ENCODE assay signal across 7 cellular contexts in the genomic region with DNA sequence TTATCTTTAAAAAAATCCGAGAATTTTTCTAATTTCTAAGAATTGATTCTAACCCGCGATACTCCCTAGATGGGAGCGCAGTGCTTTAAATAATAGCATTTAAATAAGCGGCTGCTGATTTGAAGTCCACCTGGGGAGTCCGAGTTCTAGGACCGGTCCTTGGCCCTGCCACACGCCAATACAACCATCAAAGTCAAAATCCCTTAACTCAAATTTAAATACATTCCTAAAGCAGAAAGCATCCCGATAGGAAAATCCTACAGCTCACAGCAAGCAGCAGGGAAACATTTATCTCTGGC. TPM values are rescaled to one million over a fixed set of nuclear protein-coding genes. Genes with fewer than 3 reads are reported as not detected.
A peak's percentile ranks its signal among the peaks of the same experiment; 100 is the strongest.
DNase-seq lines count a peak whose midpoint lies in the region; ATAC-seq and TF ChIP-seq lines count a peak whose summit lies in the region.

No MANE protein-coding gene starts in this region.

- ATAC-seq in activated B cell treated with CpG ODN at 0.5 μM for 24 hours (ENCODE audit: low read depth) = no peak
- ATAC-seq in stimulated activated naive B cell treated with anti-CD40 and anti-IgM and Interleukin-4, amounts not matched to agents 10 μg/mL and 1 μg/mL and 100 μg/mL, for 72 hours (replicated peaks) = no peak
- no peak for ATAC-seq in HG03135 (IDR thresholded peaks at IDR 0.05; ENCODE audit: unreplicated experiment)

- CTCF ChIA-PET in activated B cell treated with CpG ODN at 0.5 μM for 24 hours (lab: Charles Lee) = interaction anchor here (0.7 to 1.7 kb wide), 4 partner anchors 9 to 155 kb away, joined by 3 to 5 read pairs (median 3); a partner anchor contains a TSS

- H3K9me3 ChIP-seq in HAP-1 = no peaks in the 10 kb centered on the region
- H3K9me3 ChIP-seq in iPS DF 6.9 (ENCODE audit: control insufficient read depth, insufficient read depth, low read length) = no peaks in the 10 kb centered on the region

- H3K4me1 ChIP-seq in HAP-1 (peaks cover 24% of the 10 kb centered on the region), iPS DF 6.9 (ENCODE audit: control insufficient read depth, insufficient read depth, low read length) (peaks cover 1% of the 10 kb centered on the region; the same call in 1 of the 2 replicates)

- H3K27me3 ChIP-seq in HAP-1 (ENCODE audit: low read depth) = no peaks in the 10 kb centered on the region
- H3K27me3 ChIP-seq in iPS DF 6.9 (ENCODE audit: control insufficient read depth, insufficient read depth, low read length) = no peaks in the 10 kb centered on the region

- DNase-seq in HAP-1 (ENCODE audit: low spot score in 2 of 2) (no peak), activated B cell treated with CpG ODN at 0.5 μM for 24 hours (peak; percentile 17), iPS DF 6.9 (ENCODE audit: low read depth, low spot score) (peak; percentile 5), putamen (ENCODE audit: low spot score) (no peak), retina (no peak)
- DNase-seq in stimulated activated naive B cell treated with anti-CD40 and anti-IgM and Interleukin-4, amounts not matched to agents 10 μg/mL and 1 μg/mL and 100 μg/mL, for 72 hours = no peak

- H3K36me3 Mint-ChIP-seq in activated B cell treated with CpG ODN at 0.5 μM for 24 hours (ENCODE audit: low read depth) = peaks cover 5% of the 10 kb centered on the region
- H3K36me3 Mint-ChIP-seq in stimulated activated naive B cell treated with anti-CD40 and anti-IgM and Interleukin-4, amounts not matched to agents 10 μg/mL and 1 μg/mL and 100 μg/mL, for 72 hours = no peaks in the 10 kb centered on the region

- POLR2A ChIA-PET in activated B cell treated with CpG ODN at 0.5 μM for 24 hours (lab: Charles Lee) = interaction anchor here (0.7 to 1.3 kb wide), 3 partner anchors 36 to 238 kb away, joined by 3 to 8 read pairs (median 4); a partner anchor contains a TSS

- peak overlapping the region; percentile 91 for H3K27ac Mint-ChIP-seq in activated B cell treated with CpG ODN at 0.5 μM for 24 hours
- peak overlapping the region; percentile 96 for H3K27ac Mint-ChIP-seq in stimulated activated naive B cell treated with anti-CD40 and anti-IgM and Interleukin-4, amounts not matched to agents 10 μg/mL and 1 μg/mL and 100 μg/mL, for 72 hours

- no peaks in the 10 kb centered on the region for H3K9me3 Mint-ChIP-seq in activated B cell treated with CpG ODN at 0.5 μM for 24 hours
- no peaks in the 10 kb centered on the region for H3K9me3 Mint-ChIP-seq in stimulated activated naive B cell treated with anti-CD40 and anti-IgM and Interleukin-4, amounts not matched to agents 10 μg/mL and 1 μg/mL and 100 μg/mL, for 72 hours

- no peak for TF ChIP-seq CTCF in activated B cell treated with CpG ODN at 0.5 μM for 24 hours (IDR thresholded peaks at IDR 0.05)

- intact Hi-C loops in activated B cell treated with CpG ODN at 0.5 μM for 24 hours (cut with micrococcal nuclease) = loop anchor here (1.0 to 5.0 kb wide), 7 partner anchors 39 to 1878 kb away; a partner anchor contains a TSS

- in situ Hi-C loops in HAP-1 (cut with MboI; ENCODE audit: low sequenced_read_pairs) = no loop called here

- no CpG with 5 or more reads among the region's 9 CpGs for WGBS in iPS DF 6.9 (ENCODE audit: insufficient coverage, insufficient read length)

- H3K4me3 ChIP-seq in HAP-1 (peak overlapping the region; percentile 86), iPS DF 6.9 (ENCODE audit: low read length) (peak overlapping the region; percentile 31; the same call in 1 of the 2 replicates)

- H3K27ac ChIP-seq in iPS DF 6.9 (ENCODE audit: low read length) = no peak overlapping the region

- H3K4me1 Mint-ChIP-seq in activated B cell treated with CpG ODN at 0.5 μM for 24 hours = peaks cover 14% of the 10 kb centered on the region
- H3K4me1 Mint-ChIP-seq in stimulated activated naive B cell treated with anti-CD40 and anti-IgM and Interleukin-4, amounts not matched to agents 10 μg/mL and 1 μg/mL and 100 μg/mL, for 72 hours = peaks cover 4 to 7% of the 10 kb centered on the region in 2 donors

- H3K36me3 ChIP-seq in HAP-1 (replicated peaks) = peaks cover 10% of the 10 kb centered on the region
- H3K36me3 ChIP-seq in iPS DF 6.9 (ENCODE audit: control insufficient read depth, insufficient read depth, low read length) = no peaks in the 10 kb centered on the region

- H3K27me3 Mint-ChIP-seq in activated B cell treated with CpG ODN at 0.5 μM for 24 hours = no peaks in the 10 kb centered on the region
- H3K27me3 Mint-ChIP-seq in stimulated activated naive B cell treated with anti-CD40 and anti-IgM and Interleukin-4, amounts not matched to agents 10 μg/mL and 1 μg/mL and 100 μg/mL, for 72 hours = no peaks in the 10 kb centered on the region

- peak overlapping the region; percentile 99 for H3K4me3 Mint-ChIP-seq in activated B cell treated with CpG ODN at 0.5 μM for 24 hours
- peak overlapping the region; percentile 85 to 95 for H3K4me3 Mint-ChIP-seq in stimulated activated naive B cell treated with anti-CD40 and anti-IgM and Interleukin-4, amounts not matched to agents 10 μg/mL and 1 μg/mL and 100 μg/mL, for 72 hours

RNA-seq across cellular contexts. Expression of a gene that starts 0.5 kb away (rescaled TPM):
- 5.0 and 6.3 TPM in 2 replicates for total RNA-seq in activated B cell treated with CpG ODN at 0.5 μM for 24 hours

RNA-seq across cellular contexts. Expression of a gene that starts 39.2 kb away (rescaled TPM):
- 4.5 and 4.9 TPM in 2 replicates for total RNA-seq in activated B cell treated with CpG ODN at 0.5 μM for 24 hours

Comparison
In these comparisons a context has a peak if more than half of its experiments do, and no peak if none do; other contexts are left out.
1. DNase-seq: peak in activated B cell treated with CpG ODN at 0.5 μM for 24 hours (single experiment) and iPS DF 6.9 (single experiment); none in HAP-1 (0 of 2), stimulated activated naive B cell treated with anti-CD40 and anti-IgM and Interleukin-4, amounts not matched to agents 10 μg/mL and 1 μg/mL and 100 μg/mL, for 72 hours (single experiment), putamen (single experiment) and retina (single experiment).